Comparison of ENCODE assay signal across 8 cellular contexts in genomic region chr19:47186337-47187022, GRCh38. TPM values are rescaled to one million over a fixed set of nuclear protein-coding genes. Genes with fewer than 3 reads are reported as not detected.
DNase-seq lines count a peak whose midpoint lies in the region; ATAC-seq lines count a peak whose summit lies in the region.

No MANE protein-coding gene starts in this region.

- peak overlapping the region; percentile 97 for H3K27ac Mint-ChIP-seq in activated CD4-positive, alpha-beta T cell treated with anti-CD3 and anti-CD28 coated beads for 36 hours
- peak overlapping the region; percentile 85 for H3K27ac Mint-ChIP-seq in stimulated activated naive B cell treated with anti-CD40 and anti-IgM and Interleukin-4, amounts not matched to agents 10 μg/mL and 1 μg/mL and 100 μg/mL, for 72 hours

- H3K27me3 Mint-ChIP-seq in activated CD4-positive, alpha-beta T cell treated with anti-CD3 and anti-CD28 coated beads for 36 hours = no peaks in the 10 kb centered on the region
- no peaks in the 10 kb centered on the region for H3K27me3 Mint-ChIP-seq in stimulated activated naive B cell treated with anti-CD40 and anti-IgM and Interleukin-4, amounts not matched to agents 10 μg/mL and 1 μg/mL and 100 μg/mL, for 72 hours

- POLR2A ChIA-PET in activated CD4-positive, alpha-beta T cell treated with anti-CD3 and anti-CD28 coated beads for 36 hours (lab: Charles Lee) = interaction anchor here (0.6 to 2.0 kb wide), 17 partner anchors 9 to 356 kb away, joined by 3 to 42 read pairs (median 6); partner anchors contain the start of genes CCDC9, SAE1 and ZC3H4

- ATAC-seq in GM18498 (IDR thresholded peaks at IDR 0.05; ENCODE audit: unreplicated experiment) = peak; percentile 76
- peak; percentile 80 for ATAC-seq in HG02763 (IDR thresholded peaks at IDR 0.05; ENCODE audit: unreplicated experiment)
- ATAC-seq in activated CD4-positive, alpha-beta T cell treated with anti-CD3 and anti-CD28 coated beads for 36 hours = peak; percentile 68
- ATAC-seq in stimulated activated naive B cell treated with anti-CD40 and anti-IgM and Interleukin-4, amounts not matched to agents 10 μg/mL and 1 μg/mL and 100 μg/mL, for 72 hours (replicated peaks) = peak; percentile 85 to 87
- ATAC-seq in left lobe of liver = no peak

- intact Hi-C loops in activated CD4-positive, alpha-beta T cell treated with anti-CD3 and anti-CD28 coated beads for 36 hours (cut with DNase I, micrococcal nuclease) = loop anchor here (1.0 to 5.0 kb wide), 9 partner anchors 10 to 400 kb away; partner anchors contain the start of genes ZC3H4 (in 2 of the 2) and CCDC9 (in 1 of the 2)

- peaks cover 89% of the 10 kb centered on the region for H3K4me1 Mint-ChIP-seq in activated CD4-positive, alpha-beta T cell treated with anti-CD3 and anti-CD28 coated beads for 36 hours
- H3K4me1 Mint-ChIP-seq in stimulated activated naive B cell treated with anti-CD40 and anti-IgM and Interleukin-4, amounts not matched to agents 10 μg/mL and 1 μg/mL and 100 μg/mL, for 72 hours = peaks cover 0 to 9% of the 10 kb centered on the region in 2 donors

- peak; percentile 92 for DNase-seq in activated CD4-positive, alpha-beta T cell treated with anti-CD3 and anti-CD28 coated beads for 36 hours
- DNase-seq in germinal center (ENCODE audit: low spot score) = peak; percentile 79
- peak; percentile 67 for DNase-seq in stimulated activated naive B cell treated with anti-CD40 and anti-IgM and Interleukin-4, amounts not matched to agents 10 μg/mL and 1 μg/mL and 100 μg/mL, for 72 hours
- no peak for DNase-seq in RPMI8226
- no peak for DNase-seq in left lobe of liver (ENCODE audit: low spot score)
- DNase-seq in COR-L47 (lab: John Stamatoyannopoulos, UW) = no peak

- H3K9me3 Mint-ChIP-seq in activated CD4-positive, alpha-beta T cell treated with anti-CD3 and anti-CD28 coated beads for 36 hours (ENCODE audit: low read depth) = no peaks in the 10 kb centered on the region
- no peaks in the 10 kb centered on the region for H3K9me3 Mint-ChIP-seq in stimulated activated naive B cell treated with anti-CD40 and anti-IgM and Interleukin-4, amounts not matched to agents 10 μg/mL and 1 μg/mL and 100 μg/mL, for 72 hours

- peaks cover 72% of the 10 kb centered on the region for H3K36me3 Mint-ChIP-seq in activated CD4-positive, alpha-beta T cell treated with anti-CD3 and anti-CD28 coated beads for 36 hours (ENCODE audit: low read depth)
- peaks cover 34 to 53% of the 10 kb centered on the region in 2 donors for H3K36me3 Mint-ChIP-seq in stimulated activated naive B cell treated with anti-CD40 and anti-IgM and Interleukin-4, amounts not matched to agents 10 μg/mL and 1 μg/mL and 100 μg/mL, for 72 hours

- CTCF ChIA-PET in activated CD4-positive, alpha-beta T cell treated with anti-CD3 and anti-CD28 coated beads for 36 hours (lab: Charles Lee) = interaction anchor here (0.6 to 3.9 kb wide), 21 partner anchors 9 to 153 kb away, joined by 3 to 43 read pairs (median 3); partner anchors contain the start of genes CCDC9 and SAE1

- peak overlapping the region; percentile 45 for H3K4me3 Mint-ChIP-seq in activated CD4-positive, alpha-beta T cell treated with anti-CD3 and anti-CD28 coated beads for 36 hours
- no peak overlapping the region for H3K4me3 Mint-ChIP-seq in stimulated activated naive B cell treated with anti-CD40 and anti-IgM and Interleukin-4, amounts not matched to agents 10 μg/mL and 1 μg/mL and 100 μg/mL, for 72 hours

RNA-seq across cellular contexts. Expression of gene BBC3, which starts 44.5 kb away (rescaled TPM):
- 10 to 100 TPM in 1 of 2 experiments, 1 to 10 TPM in 1; 8.1 to 12.0 TPM for total RNA-seq in activated CD4-positive, alpha-beta T cell treated with anti-CD3 and anti-CD28 coated beads for 36 hours
- 2.7 TPM for total RNA-seq in left lobe of liver

RNA-seq across cellular contexts. Expression of gene SAE1, which starts 55.8 kb away (rescaled TPM):
- total RNA-seq in activated CD4-positive, alpha-beta T cell treated with anti-CD3 and anti-CD28 coated beads for 36 hours = 100 to 1,000 TPM; 143 to 156 TPM
- total RNA-seq in left lobe of liver = 22.0 TPM

Comparison
In these comparisons a context has a peak if more than half of its experiments do, and no peak if none do; other contexts are left out.
1. DNase-seq: peak in activated CD4-positive, alpha-beta T cell treated with anti-CD3 and anti-CD28 coated beads for 36 hours (single experiment), germinal center (single experiment) and stimulated activated naive B cell treated with anti-CD40 and anti-IgM and Interleukin-4, amounts not matched to agents 10 μg/mL and 1 μg/mL and 100 μg/mL, for 72 hours (single experiment); none in RPMI8226 (single experiment), left lobe of liver (single experiment) and COR-L47 (single experiment).